Comparison of ENCODE assay signal across 1 cellular context in the genomic region with DNA sequence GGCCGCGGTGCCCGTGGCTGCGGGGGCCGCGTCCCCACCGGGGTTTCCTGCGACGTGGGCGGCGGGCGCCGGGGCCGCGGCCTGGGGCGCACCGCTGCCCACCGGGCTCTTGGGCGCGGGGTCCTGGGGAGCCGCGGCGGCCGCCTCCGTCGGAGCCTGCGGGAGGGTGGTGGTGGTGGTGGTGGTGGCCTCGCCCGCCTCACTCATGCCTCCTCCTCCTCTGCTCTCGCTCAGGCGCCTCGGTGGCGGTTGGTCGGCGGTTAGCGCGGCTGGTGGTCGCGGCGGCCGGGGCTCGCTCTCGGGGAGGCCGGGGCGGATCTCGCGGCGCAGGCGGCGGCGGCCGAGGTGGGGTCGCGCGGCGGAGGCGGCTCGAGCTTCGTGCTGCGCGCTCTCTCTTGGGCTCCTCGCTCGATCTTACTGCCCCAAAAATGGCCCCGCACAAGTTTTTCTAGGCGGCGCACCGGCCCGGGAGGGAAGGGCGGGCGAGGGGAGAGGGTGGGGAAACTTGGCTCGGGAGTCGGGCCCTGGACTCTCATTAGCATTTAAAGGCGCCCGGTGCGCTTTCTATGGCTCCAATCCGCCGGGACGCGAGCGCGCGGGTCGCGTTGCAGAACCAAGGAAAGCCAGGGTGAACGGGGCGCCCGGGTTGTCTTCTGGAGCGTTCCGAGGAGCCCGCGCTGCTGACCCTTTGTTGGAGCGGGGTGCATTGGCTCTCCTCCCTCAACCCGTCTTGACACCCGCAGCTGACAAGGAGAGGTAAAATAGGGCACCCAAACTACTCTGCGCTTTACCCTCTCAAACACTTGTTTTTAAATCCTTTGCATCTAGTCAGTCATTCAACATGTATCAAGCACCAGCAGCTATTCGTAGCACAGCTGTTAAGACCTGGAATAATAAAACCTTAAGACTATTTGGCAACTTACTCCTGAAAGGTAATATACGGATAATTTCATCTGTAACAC.
TF ChIP-seq lines count a peak whose summit lies in the region.

A gene (minus strand): TSS at position 419 of the 962 bp plus-strand sequence. CDS start 212 bp downstream, at position 207.

TF ChIP-seq in A549, 52 proteins besides CTCF, POLR2A, EP300 and RAD21 (continued from another document):
- TF ChIP-seq, protein P1, sequence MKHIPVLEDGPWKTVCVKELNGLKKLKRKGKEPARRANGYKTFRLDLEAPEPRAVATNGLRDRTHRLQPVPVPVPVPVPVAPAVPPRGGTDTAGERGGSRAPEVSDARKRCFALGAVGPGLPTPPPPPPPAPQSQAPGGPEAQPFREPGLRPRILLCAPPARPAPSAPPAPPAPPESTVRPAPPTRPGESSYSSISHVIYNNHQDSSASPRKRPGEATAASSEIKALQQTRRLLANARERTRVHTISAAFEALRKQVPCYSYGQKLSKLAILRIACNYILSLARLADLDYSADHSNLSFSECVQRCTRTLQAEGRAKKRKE (CRISPR knock-in tag; IDR thresholded peaks at IDR 0.05; ENCODE audit: low read depth) = no peak
- TF ChIP-seq RNF2 (IDR thresholded peaks at IDR 0.05; ENCODE audit: borderline replicate concordance, low read depth) (0 out of 2 replicates have a peak, but pooled peaks have one; percentile 27), FOSL2 (IDR thresholded peaks at IDR 0.05) (no peak), FOSL2 (CRISPR knock-in tag; IDR thresholded peaks at IDR 0.05) (peak; percentile 1; the same call in 1 of the 2 replicates), PHF8 (IDR thresholded peaks at IDR 0.05; ENCODE audit: borderline replicate concordance, low read depth) (peak; percentile 19; the same call in 1 of the 2 replicates), SMC3 (IDR thresholded peaks at IDR 0.05) (0 out of 3 replicates have a peak, but pooled peaks have one; percentile 10), MAZ (IDR thresholded peaks at IDR 0.05; ENCODE audit: borderline replicate concordance, low read depth, low read length) (no peak), JUN (IDR thresholded peaks at IDR 0.05) (peak; percentile 29 to 82; a peak in 4 of 5 replicates)
- TF ChIP-seq, protein P2, sequence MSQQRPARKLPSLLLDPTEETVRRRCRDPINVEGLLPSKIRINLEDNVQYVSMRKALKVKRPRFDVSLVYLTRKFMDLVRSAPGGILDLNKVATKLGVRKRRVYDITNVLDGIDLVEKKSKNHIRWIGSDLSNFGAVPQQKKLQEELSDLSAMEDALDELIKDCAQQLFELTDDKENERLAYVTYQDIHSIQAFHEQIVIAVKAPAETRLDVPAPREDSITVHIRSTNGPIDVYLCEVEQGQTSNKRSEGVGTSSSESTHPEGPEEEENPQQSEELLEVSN (IDR thresholded peaks at IDR 0.05; ENCODE audit: borderline replicate concordance, low read depth) = no peak
